Comparison of ENCODE assay signal across 9 cellular contexts in genomic region chr19:10936661-10937084, GRCh38. TPM values are rescaled to one million over a fixed set of nuclear protein-coding genes. Genes with fewer than 3 reads are reported as not detected.
DNase-seq lines count a peak whose midpoint lies in the region; ATAC-seq, FAIRE-seq and TF ChIP-seq lines count a peak whose summit lies in the region.
"Had no signal": no experiment of that assay in that cellular context is flagged by ENCODE, and none has a peak within 500 bp of the region (broad histone marks: within the 10 kb centered on the region; RNA-seq: fewer than 3 reads in every experiment).

No MANE protein-coding gene starts in this region.

- no peak overlapping the region for H3K27ac ChIP-seq in keratinocyte (ENCODE audit: control insufficient read depth, insufficient read depth, low read length)

- H2AFZ ChIP-seq in keratinocyte (ENCODE audit: control insufficient read depth, low read length): no peak overlapping the region

- H4K20me1 ChIP-seq in keratinocyte (ENCODE audit: control insufficient read depth, extremely low read depth, insufficient read depth, low read length): no peaks in the 10 kb centered on the region

- H3K9me1 ChIP-seq in keratinocyte (ENCODE audit: control insufficient read depth, extremely low read depth, insufficient read depth, low read length): no peaks in the 10 kb centered on the region

- H3K27me3 ChIP-seq in keratinocyte (ENCODE audit: control insufficient read depth, extremely low read depth, insufficient read depth, low read length): no peaks in the 10 kb centered on the region

- peaks cover 9% of the 10 kb centered on the region for H3K4me1 ChIP-seq in keratinocyte (ENCODE audit: control insufficient read depth, extremely low read depth, insufficient read depth, low read length)

- no peak overlapping the region for H3K4me3 ChIP-seq in keratinocyte (ENCODE audit: control insufficient read depth in 2 of 3, extremely low read depth in 1 of 3, insufficient read depth in 2 of 3, low read depth in 1 of 3, low read length in 3 of 3)

- dilution Hi-C loops in keratinocyte (cut with MboI; ENCODE audit: extremely low pct_ligation_motif_present, low sequenced_read_pairs): no loop called here

- H3K36me3 ChIP-seq in keratinocyte (ENCODE audit: control insufficient read depth in 2 of 2, extremely low read depth in 1 of 2, insufficient read depth in 2 of 2, low read length in 2 of 2): no peaks in the 10 kb centered on the region

- TF ChIP-seq CTCF in keratinocyte (optimal IDR thresholded peaks at IDR 0.05 in 1 of 3, IDR thresholded peaks at IDR 0.05 in 1 of 3, conservative IDR thresholded peaks at IDR 0.05 in 1 of 3; ENCODE audit: extremely low read depth in 1 of 3, insufficient read depth in 2 of 3, low read length in 3 of 3): peak; percentile 50 to 69 (median 60)

- peak; percentile 13 for FAIRE-seq in keratinocyte (lab: Jason Lieb, UNC)
- FAIRE-seq: colon had no signal

- no peak overlapping the region for H3K9ac ChIP-seq in keratinocyte (ENCODE audit: control insufficient read depth, extremely low read depth, insufficient read depth, low read length)

- DNase-seq in activated gamma-delta T cell treated with Interleukin-2 at 50 U/mL for 16 hours: peak; percentile 21
- no peak for DNase-seq in activated gamma-delta T cell (lab: John Stamatoyannopoulos, UW)
- DNase-seq in NCI-H1105 (lab: John Stamatoyannopoulos, UW): peak; percentile 83
- DNase-seq in SIG-M5 (lab: John Stamatoyannopoulos, UW): peak; percentile 7
- peak; percentile 50 for DNase-seq in central memory CD4-positive, alpha-beta T cell
- DNase-seq in keratinocyte (ENCODE audit: low read depth, low spot score): no peak
- DNase-seq in stimulated activated naive CD4-positive, alpha-beta T cell treated with Interleukin-2 at 50 U/mL for 16 hours (lab: John Stamatoyannopoulos, UW): peak; percentile 10

- ATAC-seq in GM21381 (IDR thresholded peaks at IDR 0.05; ENCODE audit: unreplicated experiment): no peak

- H3K4me2 ChIP-seq in keratinocyte (ENCODE audit: control insufficient read depth, extremely low read depth, insufficient read depth, low read depth, low read length): peak overlapping the region; percentile 35

- no peaks in the 10 kb centered on the region for H3K9me3 ChIP-seq in keratinocyte (ENCODE audit: control insufficient read depth, low read depth, low read length)

- H3K79me2 ChIP-seq in keratinocyte (ENCODE audit: control insufficient read depth, insufficient read depth, low read length): peaks cover 5% of the 10 kb centered on the region

RNA-seq across cellular contexts. Expression of gene TIMM29, which starts 8.1 kb away (rescaled TPM):
- polyA plus RNA-seq in keratinocyte: 6.1 to 10.3 TPM (median 8.4 TPM) in 3 replicates
- 6.9 TPM for polyA plus RNA-seq in keratinocyte (2011; ENCODE audit: low read depth)
- polyA plus RNA-seq in keratinocyte (2011; cell fraction: cytosol; rRNA removed): 6.8 and 7.6 TPM in 2 replicates
- polyA plus RNA-seq in keratinocyte (2011; cell fraction: nucleus; rRNA removed): 7.0 and 8.8 TPM in 2 replicates
- 12.4 and 14.4 TPM in 2 replicates for polyA plus RNA-seq in keratinocyte (2012; ENCODE audit: low replicate concordance)
- 2.3 to 5.0 TPM (median 3.9 TPM) in 3 replicates for polyA minus RNA-seq in keratinocyte
- polyA minus RNA-seq in keratinocyte (2011; cell fraction: cytosol; rRNA and poly(A)+ RNA removed): 8.8 TPM
- polyA minus RNA-seq in keratinocyte (2011; cell fraction: nucleus; rRNA and poly(A)+ RNA removed): 6.5 and 7.4 TPM in 2 replicates

RNA-seq across cellular contexts. Expression of gene YIPF2, which starts 8.2 kb away (rescaled TPM):
- 26.9 to 59.6 TPM (median 40.2 TPM) in 3 replicates for polyA plus RNA-seq in keratinocyte
- polyA plus RNA-seq in keratinocyte (2011; ENCODE audit: low read depth): 17.7 TPM
- polyA plus RNA-seq in keratinocyte (2011; cell fraction: cytosol; rRNA removed): 28.1 and 62.8 TPM in 2 replicates
- polyA plus RNA-seq in keratinocyte (2011; cell fraction: nucleus; rRNA removed): 55.2 and 72.1 TPM in 2 replicates
- 46.5 and 50.7 TPM in 2 replicates for polyA plus RNA-seq in keratinocyte (2012; ENCODE audit: low replicate concordance)
- polyA minus RNA-seq in keratinocyte: 38.8 to 74.3 TPM (median 68.0 TPM) in 3 replicates
- 124 TPM for polyA minus RNA-seq in keratinocyte (2011; cell fraction: cytosol; rRNA and poly(A)+ RNA removed)
- polyA minus RNA-seq in keratinocyte (2011; cell fraction: nucleus; rRNA and poly(A)+ RNA removed): 27.0 and 32.7 TPM in 2 replicates

RNA-seq across cellular contexts. Expression of gene SMARCA4, which starts 24.2 kb away (rescaled TPM):
- 30.8 to 61.8 TPM (median 33.1 TPM) in 3 replicates for polyA plus RNA-seq in keratinocyte
- polyA plus RNA-seq in keratinocyte (2011; ENCODE audit: low read depth): 102 TPM
- 45.2 and 63.6 TPM in 2 replicates for polyA plus RNA-seq in keratinocyte (2011; cell fraction: cytosol; rRNA removed)
- 109 and 126 TPM in 2 replicates for polyA plus RNA-seq in keratinocyte (2011; cell fraction: nucleus; rRNA removed)
- polyA plus RNA-seq in keratinocyte (2012; ENCODE audit: low replicate concordance): 78.8 and 113 TPM in 2 replicates
- polyA minus RNA-seq in keratinocyte: 84.1 to 227 TPM (median 111 TPM) in 3 replicates
- polyA minus RNA-seq in keratinocyte (2011; cell fraction: cytosol; rRNA and poly(A)+ RNA removed): 83.1 TPM
- 125 and 144 TPM in 2 replicates for polyA minus RNA-seq in keratinocyte (2011; cell fraction: nucleus; rRNA and poly(A)+ RNA removed)

Comparison
In these comparisons a context has a peak if more than half of its experiments do, and no peak if none do; other contexts are left out.
1. DNase-seq: peak in activated gamma-delta T cell treated with Interleukin-2 at 50 U/mL for 16 hours (single experiment), NCI-H1105 (single experiment), SIG-M5 (single experiment), central memory CD4-positive, alpha-beta T cell (single experiment) and stimulated activated naive CD4-positive, alpha-beta T cell treated with Interleukin-2 at 50 U/mL for 16 hours (single experiment); none in activated gamma-delta T cell (single experiment) and keratinocyte (single experiment).